9 cellular contexts compared by ENCODE assay signal in the genomic region with DNA sequence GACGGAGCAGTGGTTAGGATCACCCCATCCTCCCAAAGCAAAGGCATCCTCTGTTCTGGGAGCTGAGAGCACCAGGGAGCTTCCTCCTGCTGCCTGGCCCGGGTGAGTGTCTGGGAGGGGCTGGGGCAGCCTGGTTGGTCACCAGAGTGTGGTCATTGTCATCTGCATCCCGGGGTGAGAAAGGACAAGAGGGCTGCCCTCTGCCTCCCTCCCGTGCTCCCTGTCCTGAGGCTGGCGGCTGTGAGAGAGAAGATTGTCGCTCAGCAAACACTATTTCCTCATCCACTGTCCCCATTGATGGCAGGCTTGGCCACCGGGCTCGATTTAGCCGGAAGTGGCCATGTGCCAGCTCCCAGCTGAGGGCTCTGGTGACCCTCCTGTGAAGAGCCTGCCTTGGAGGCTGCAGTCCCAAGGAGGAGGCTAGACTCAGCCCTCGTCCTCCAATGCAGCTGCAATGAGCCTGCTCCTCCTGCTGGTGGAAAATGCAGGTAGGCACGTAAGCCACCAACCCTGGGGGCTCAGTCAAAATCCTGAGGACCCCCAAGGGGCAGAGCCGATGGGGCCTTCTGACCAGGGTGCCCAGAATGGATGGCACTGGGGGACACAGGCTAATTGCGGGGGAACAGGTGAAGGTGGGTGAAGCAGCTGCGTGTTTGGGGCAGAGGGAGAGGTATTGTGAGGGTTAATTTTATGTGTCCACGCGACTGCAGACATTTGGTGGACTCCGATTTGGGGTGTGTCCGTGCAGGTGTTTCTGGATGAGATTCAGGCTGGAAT.
DNase-seq lines count a peak whose midpoint lies in the region; ATAC-seq and TF ChIP-seq lines count a peak whose summit lies in the region.
"Had no signal": no experiment of that assay in that cellular context is flagged by ENCODE, and none has a peak within 500 bp of the region (broad histone marks: within the 10 kb centered on the region; RNA-seq: fewer than 3 reads in every experiment).

No MANE protein-coding gene starts in this region.

- no peak overlapping the region for H3K4me2 ChIP-seq in neural cell (ENCODE audit: low read length)

- H3F3A ChIP-seq in neural cell (ENCODE audit: insufficient read depth, low read length, poor library complexity, severe bottlenecking): no peaks in the 10 kb centered on the region

- no peaks in the 10 kb centered on the region for H3K79me2 ChIP-seq in neural cell (replicated peaks; ENCODE audit: insufficient read depth, low read length)

- no peaks in the 10 kb centered on the region for H3K27me3 ChIP-seq in neural cell (ENCODE audit: insufficient read depth, low read depth, low read length)

- ATAC-seq in HG02610 (IDR thresholded peaks at IDR 0.05; ENCODE audit: unreplicated experiment) (no peak), HG03432 (IDR thresholded peaks at IDR 0.05; ENCODE audit: unreplicated experiment) (no peak)

- no peak for TF ChIP-seq POLR2A in NB4 (IDR thresholded peaks at IDR 0.05; ENCODE audit: extremely low read depth, insufficient read length)

- H3K36me3 ChIP-seq in neural cell (ENCODE audit: insufficient read depth, low read length): no peaks in the 10 kb centered on the region

- no peak overlapping the region for H3K9ac ChIP-seq in neural cell (ENCODE audit: low read length)

- TF ChIP-seq CTCF in NB4 (IDR thresholded peaks at IDR 0.05; ENCODE audit: low read depth, low read length) (peak; percentile 11), choroid plexus epithelial cell (conservative IDR thresholded peaks at IDR 0.05; ENCODE audit: low read depth, low read length) (peak; percentile 46), neural cell (IDR thresholded peaks at IDR 0.05; ENCODE audit: poor library complexity, severe bottlenecking) (peak; percentile 32)

- H2AFZ ChIP-seq in neural cell (ENCODE audit: low read depth, low read length): no peak overlapping the region

- no peaks in the 10 kb centered on the region for H4K20me1 ChIP-seq in neural cell (ENCODE audit: insufficient read depth)

- H3K9me2 ChIP-seq in neural cell (ENCODE audit: insufficient read depth, low read length): no peaks in the 10 kb centered on the region

- no peaks in the 10 kb centered on the region for H3K9me3 ChIP-seq in neural cell (ENCODE audit: low read length)

- TF ChIP-seq RAD21 in neural cell (conservative IDR thresholded peaks at IDR 0.05): no peak

- H3K27ac ChIP-seq in neural cell (ENCODE audit: low read length): no peak overlapping the region

- no peak overlapping the region for H3K4me3 ChIP-seq in NB4 (ENCODE audit: low read depth, low read length)
- no peak overlapping the region for H3K4me3 ChIP-seq in choroid plexus epithelial cell (ENCODE audit: low read depth, low read length)
- no peak overlapping the region for H3K4me3 ChIP-seq in neural cell (ENCODE audit: low read length)

- peak; percentile 43 for DNase-seq in DMS79 treated with DMSO at 0.1 percent for 48 hours (lab: John Stamatoyannopoulos, UW)
- no peak for DNase-seq in NB4 (ENCODE audit: low read depth)
- DNase-seq in choroid plexus epithelial cell (ENCODE audit: low read depth): peak; percentile 9
- DNase-seq in pons (ENCODE audit: low spot score): no peak
- no peak for DNase-seq in glomerular visceral epithelial cell (ENCODE audit: extremely low spot score)
- DNase-seq: NK-92 treated with Interleukin-12 subunit alpha and Interleukin-12 subunit beta, amount 100 ng/mL, for 24 hours had no signal

- TF ChIP-seq EP300 in neural cell (conservative IDR thresholded peaks at IDR 0.05; ENCODE audit: poor library complexity, severe bottlenecking): no peak

TF ChIP-seq in neural cell, 6 proteins besides CTCF, POLR2A, EP300 and RAD21:
- TF ChIP-seq TAF1 (IDR thresholded peaks at IDR 0.05; ENCODE audit: low read depth): no peak
- TF ChIP-seq, protein P1, sequence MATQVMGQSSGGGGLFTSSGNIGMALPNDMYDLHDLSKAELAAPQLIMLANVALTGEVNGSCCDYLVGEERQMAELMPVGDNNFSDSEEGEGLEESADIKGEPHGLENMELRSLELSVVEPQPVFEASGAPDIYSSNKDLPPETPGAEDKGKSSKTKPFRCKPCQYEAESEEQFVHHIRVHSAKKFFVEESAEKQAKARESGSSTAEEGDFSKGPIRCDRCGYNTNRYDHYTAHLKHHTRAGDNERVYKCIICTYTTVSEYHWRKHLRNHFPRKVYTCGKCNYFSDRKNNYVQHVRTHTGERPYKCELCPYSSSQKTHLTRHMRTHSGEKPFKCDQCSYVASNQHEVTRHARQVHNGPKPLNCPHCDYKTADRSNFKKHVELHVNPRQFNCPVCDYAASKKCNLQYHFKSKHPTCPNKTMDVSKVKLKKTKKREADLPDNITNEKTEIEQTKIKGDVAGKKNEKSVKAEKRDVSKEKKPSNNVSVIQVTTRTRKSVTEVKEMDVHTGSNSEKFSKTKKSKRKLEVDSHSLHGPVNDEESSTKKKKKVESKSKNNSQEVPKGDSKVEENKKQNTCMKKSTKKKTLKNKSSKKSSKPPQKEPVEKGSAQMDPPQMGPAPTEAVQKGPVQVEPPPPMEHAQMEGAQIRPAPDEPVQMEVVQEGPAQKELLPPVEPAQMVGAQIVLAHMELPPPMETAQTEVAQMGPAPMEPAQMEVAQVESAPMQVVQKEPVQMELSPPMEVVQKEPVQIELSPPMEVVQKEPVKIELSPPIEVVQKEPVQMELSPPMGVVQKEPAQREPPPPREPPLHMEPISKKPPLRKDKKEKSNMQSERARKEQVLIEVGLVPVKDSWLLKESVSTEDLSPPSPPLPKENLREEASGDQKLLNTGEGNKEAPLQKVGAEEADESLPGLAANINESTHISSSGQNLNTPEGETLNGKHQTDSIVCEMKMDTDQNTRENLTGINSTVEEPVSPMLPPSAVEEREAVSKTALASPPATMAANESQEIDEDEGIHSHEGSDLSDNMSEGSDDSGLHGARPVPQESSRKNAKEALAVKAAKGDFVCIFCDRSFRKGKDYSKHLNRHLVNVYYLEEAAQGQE (IDR thresholded peaks at IDR 0.05; ENCODE audit: borderline replicate concordance): no peak
- TF ChIP-seq MXI1 (conservative IDR thresholded peaks at IDR 0.05; ENCODE audit: poor library complexity, severe bottlenecking): no peak
- no peak for TF ChIP-seq SMC3 (conservative IDR thresholded peaks at IDR 0.05; ENCODE audit: poor library complexity)
- TF ChIP-seq EZH2 (IDR thresholded peaks at IDR 0.05; ENCODE audit: borderline replicate concordance, insufficient read depth, low read length, poor library complexity, severe bottlenecking): no peak
- TF ChIP-seq POLR2AphosphoS5 (IDR thresholded peaks at IDR 0.05): no peak

Comparison
In these comparisons a context has a peak if more than half of its experiments do, and no peak if none do; other contexts are left out.
1. DNase-seq: peak in DMS79 treated with DMSO at 0.1 percent for 48 hours (single experiment) and choroid plexus epithelial cell (single experiment); none in NB4 (single experiment), pons (single experiment) and glomerular visceral epithelial cell (single experiment).
2. Peak in every context shown above with its lines, with median percentiles within 50 percentile points of each other: CTCF ChIP-seq.